6 cellular contexts compared by ENCODE assay signal in genomic region chr15:101084801-101085200, GRCh38.
"Had no signal": no experiment of that assay in that cellular context is flagged by ENCODE, and none has a peak within 500 bp of the region (broad histone marks: within the 10 kb centered on the region; RNA-seq: fewer than 3 reads in every experiment).

No MANE protein-coding gene starts in this region.

- H3K9ac ChIP-seq: GM23248 had no signal

- H2AFZ ChIP-seq: GM23248 had no signal

- H3K4me3 ChIP-seq: GM23248 had no signal

- FAIRE-seq: H54, HTR-8/SVneo had no signal

- DNase-seq: GM23248, GOT3, H9, HCEC 1CT had no signal

- H3K27ac ChIP-seq: GM23248 had no signal
